ENCODE assay signal across 2 cellular contexts in the genomic region with DNA sequence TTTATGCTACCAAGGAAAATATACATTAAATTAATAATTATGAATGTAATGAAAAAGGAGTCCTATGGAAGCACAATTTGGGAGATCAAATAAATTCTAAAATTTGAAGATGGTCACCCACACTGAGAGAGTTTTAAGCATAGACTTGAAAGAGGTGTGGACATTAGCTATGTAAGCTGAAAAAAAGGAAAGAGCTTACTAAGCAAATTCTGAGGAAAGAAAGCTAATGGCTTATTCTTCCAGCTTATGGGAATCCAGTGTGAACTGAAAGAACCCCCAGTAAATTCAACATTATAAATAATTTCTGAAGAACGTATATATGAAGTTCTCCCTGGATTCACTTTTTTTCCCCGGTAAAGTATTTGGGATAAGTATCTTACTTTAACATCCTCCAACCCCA.
A peak's percentile ranks its signal among the peaks of the same experiment; 100 is the strongest.
TF ChIP-seq lines count a peak whose summit lies in the region.

No MANE protein-coding gene starts in this region.

TF ChIP-seq in HepG2, 621 proteins besides CTCF, POLR2A, EP300 and RAD21 (continued from another document):
- TF ChIP-seq, protein P1, sequence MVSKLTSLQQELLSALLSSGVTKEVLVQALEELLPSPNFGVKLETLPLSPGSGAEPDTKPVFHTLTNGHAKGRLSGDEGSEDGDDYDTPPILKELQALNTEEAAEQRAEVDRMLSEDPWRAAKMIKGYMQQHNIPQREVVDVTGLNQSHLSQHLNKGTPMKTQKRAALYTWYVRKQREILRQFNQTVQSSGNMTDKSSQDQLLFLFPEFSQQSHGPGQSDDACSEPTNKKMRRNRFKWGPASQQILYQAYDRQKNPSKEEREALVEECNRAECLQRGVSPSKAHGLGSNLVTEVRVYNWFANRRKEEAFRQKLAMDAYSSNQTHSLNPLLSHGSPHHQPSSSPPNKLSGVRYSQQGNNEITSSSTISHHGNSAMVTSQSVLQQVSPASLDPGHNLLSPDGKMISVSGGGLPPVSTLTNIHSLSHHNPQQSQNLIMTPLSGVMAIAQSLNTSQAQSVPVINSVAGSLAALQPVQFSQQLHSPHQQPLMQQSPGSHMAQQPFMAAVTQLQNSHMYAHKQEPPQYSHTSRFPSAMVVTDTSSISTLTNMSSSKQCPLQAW (CRISPR knock-in tag; IDR thresholded peaks at IDR 0.05) = no peak
- no peak for TF ChIP-seq ZNF782 (CRISPR knock-in tag; IDR thresholded peaks at IDR 0.05; ENCODE audit: borderline replicate concordance)
- peak; percentile 61 to 87; a peak in 3 of 4 replicates for TF ChIP-seq MAFK (conservative IDR thresholded peaks at IDR 0.05 in 1 of 2, IDR thresholded peaks at IDR 0.05 in 1 of 2; ENCODE audit: low read length in 2 of 2)
- no peak for TF ChIP-seq U2AF2 (IDR thresholded peaks at IDR 0.05; ENCODE audit: low read depth, low read length)
- TF ChIP-seq SYNCRIP (IDR thresholded peaks at IDR 0.05; ENCODE audit: insufficient read depth, low read depth, low read length) = no peak

TF ChIP-seq in IMR-90, 13 proteins besides CTCF, POLR2A, EP300 and RAD21:
- TF ChIP-seq CEBPB (IDR thresholded peaks at IDR 0.05; ENCODE audit: low read depth, low read length) (no peak), RCOR1 (IDR thresholded peaks at IDR 0.05; ENCODE audit: insufficient replicate concordance, low read length) (no peak), MAFK (IDR thresholded peaks at IDR 0.05; ENCODE audit: low read depth, low read length) (peak; percentile 84), CHD1 (IDR thresholded peaks at IDR 0.05; ENCODE audit: low read depth, low read length) (no peak)
- TF ChIP-seq, protein P2, sequence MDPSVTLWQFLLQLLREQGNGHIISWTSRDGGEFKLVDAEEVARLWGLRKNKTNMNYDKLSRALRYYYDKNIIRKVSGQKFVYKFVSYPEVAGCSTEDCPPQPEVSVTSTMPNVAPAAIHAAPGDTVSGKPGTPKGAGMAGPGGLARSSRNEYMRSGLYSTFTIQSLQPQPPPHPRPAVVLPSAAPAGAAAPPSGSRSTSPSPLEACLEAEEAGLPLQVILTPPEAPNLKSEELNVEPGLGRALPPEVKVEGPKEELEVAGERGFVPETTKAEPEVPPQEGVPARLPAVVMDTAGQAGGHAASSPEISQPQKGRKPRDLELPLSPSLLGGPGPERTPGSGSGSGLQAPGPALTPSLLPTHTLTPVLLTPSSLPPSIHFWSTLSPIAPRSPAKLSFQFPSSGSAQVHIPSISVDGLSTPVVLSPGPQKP (IDR thresholded peaks at IDR 0.05; ENCODE audit: borderline replicate concordance, low read depth, low read length) = no peak
